1 cellular context compared by ENCODE assay signal in genomic region chr5:41638685-41639084, GRCh38.
TF ChIP-seq lines count a peak whose summit lies in the region.

No MANE protein-coding gene starts in this region.

TF ChIP-seq in HepG2, 621 proteins besides CTCF, POLR2A, EP300 and RAD21 (continued from another document and continues in another):
- TF ChIP-seq TERF1 (CRISPR knock-in tag; IDR thresholded peaks at IDR 0.05), result no peak
- no peak for TF ChIP-seq POLR2G (IDR thresholded peaks at IDR 0.05; ENCODE audit: low read depth, low read length)
- no peak for TF ChIP-seq ZC3H13 (CRISPR knock-in tag; IDR thresholded peaks at IDR 0.05)
- TF ChIP-seq TSC22D2 (CRISPR knock-in tag; IDR thresholded peaks at IDR 0.05; ENCODE audit: borderline replicate concordance), result no peak
- peak; percentile 98 for TF ChIP-seq ISL2 (CRISPR knock-in tag; IDR thresholded peaks at IDR 0.05)
- TF ChIP-seq ZNF225 (CRISPR knock-in tag; IDR thresholded peaks at IDR 0.05), result no peak
- no peak for TF ChIP-seq FOXK2 (IDR thresholded peaks at IDR 0.05)
- TF ChIP-seq ZMYM3 (CRISPR knock-in tag; IDR thresholded peaks at IDR 0.05), result peak; percentile 58; the same call in 1 of the 2 replicates
- TF ChIP-seq IKZF1 (IDR thresholded peaks at IDR 0.05), result no peak
- TF ChIP-seq MAX (IDR thresholded peaks at IDR 0.05), result peak; percentile 72
- TF ChIP-seq YEATS2 (CRISPR knock-in tag; IDR thresholded peaks at IDR 0.05; ENCODE audit: borderline replicate concordance), result 0 out of 2 replicates have a peak, but pooled peaks have one; percentile 21
- TF ChIP-seq ZNF839 (CRISPR knock-in tag; IDR thresholded peaks at IDR 0.05; ENCODE audit: borderline replicate concordance), result no peak
- TF ChIP-seq ATM (IDR thresholded peaks at IDR 0.05; ENCODE audit: borderline replicate concordance), result no peak
- TF ChIP-seq HMG20A (CRISPR knock-in tag; IDR thresholded peaks at IDR 0.05; ENCODE audit: borderline replicate concordance), result peak; percentile 92
- TF ChIP-seq ZNF543 (CRISPR knock-in tag; IDR thresholded peaks at IDR 0.05), result no peak
- TF ChIP-seq FOSL2 (CRISPR knock-in tag; IDR thresholded peaks at IDR 0.05), result peak; percentile 87
- no peak for TF ChIP-seq ATF7 (IDR thresholded peaks at IDR 0.05)
- no peak for TF ChIP-seq ATF7 (CRISPR knock-in tag; IDR thresholded peaks at IDR 0.05)
- TF ChIP-seq LBX2 (CRISPR knock-in tag; IDR thresholded peaks at IDR 0.05; ENCODE audit: borderline replicate concordance), result no peak
- no peak for TF ChIP-seq NAIF1 (CRISPR knock-in tag; IDR thresholded peaks at IDR 0.05; ENCODE audit: borderline replicate concordance)
- no peak for TF ChIP-seq HIVEP1 (CRISPR knock-in tag; IDR thresholded peaks at IDR 0.05)
- TF ChIP-seq MXD4 (CRISPR knock-in tag; IDR thresholded peaks at IDR 0.05), result no peak
- TF ChIP-seq ZNF746 (CRISPR knock-in tag; IDR thresholded peaks at IDR 0.05), result no peak
- no peak for TF ChIP-seq NBN (conservative IDR thresholded peaks at IDR 0.05)
- TF ChIP-seq NFKB2 (CRISPR knock-in tag; IDR thresholded peaks at IDR 0.05; ENCODE audit: borderline replicate concordance), result no peak
- peak; percentile 78 for TF ChIP-seq TEAD3 (CRISPR knock-in tag; optimal IDR thresholded peaks at IDR 0.05; ENCODE audit: borderline replicate concordance)
- TF ChIP-seq ZNF10 (CRISPR knock-in tag; IDR thresholded peaks at IDR 0.05; ENCODE audit: borderline replicate concordance, low read depth), result no peak
- TF ChIP-seq CHD4 (IDR thresholded peaks at IDR 0.05; ENCODE audit: borderline replicate concordance, low read length), result no peak
- TF ChIP-seq ZBTB8A (CRISPR knock-in tag; IDR thresholded peaks at IDR 0.05; ENCODE audit: borderline replicate concordance, low read depth), result no peak
- no peak for TF ChIP-seq ZNF773 (CRISPR knock-in tag; IDR thresholded peaks at IDR 0.05; ENCODE audit: borderline replicate concordance)
- no peak for TF ChIP-seq PATZ1 (CRISPR knock-in tag; IDR thresholded peaks at IDR 0.05)
- TF ChIP-seq ZNF609 (CRISPR knock-in tag; IDR thresholded peaks at IDR 0.05; ENCODE audit: borderline replicate concordance), result peak; percentile 74
- TF ChIP-seq DNMT1 (CRISPR knock-in tag; IDR thresholded peaks at IDR 0.05), result no peak
- TF ChIP-seq ELF4 (CRISPR knock-in tag; IDR thresholded peaks at IDR 0.05; ENCODE audit: borderline replicate concordance), result no peak
- no peak for TF ChIP-seq SNAI1 (CRISPR knock-in tag; IDR thresholded peaks at IDR 0.05; ENCODE audit: borderline replicate concordance)
- TF ChIP-seq SIX4 (CRISPR knock-in tag; IDR thresholded peaks at IDR 0.05), result peak; percentile 24; the same call in 1 of the 2 replicates
- TF ChIP-seq ZMYM2 (CRISPR knock-in tag; IDR thresholded peaks at IDR 0.05), result peak; percentile 70; the same call in 1 of the 2 replicates
- TF ChIP-seq ZNF280D (CRISPR knock-in tag; IDR thresholded peaks at IDR 0.05), result peak; percentile 91
- peak; percentile 75 for TF ChIP-seq ZNF24 (IDR thresholded peaks at IDR 0.05)
- no peak for TF ChIP-seq ZBTB49 (CRISPR knock-in tag; IDR thresholded peaks at IDR 0.05; ENCODE audit: borderline replicate concordance)
- no peak for TF ChIP-seq ZNF660 (CRISPR knock-in tag; IDR thresholded peaks at IDR 0.05; ENCODE audit: borderline replicate concordance, low read depth)
- no peak for TF ChIP-seq ZNF737 (CRISPR knock-in tag; IDR thresholded peaks at IDR 0.05; ENCODE audit: borderline replicate concordance)
- no peak for TF ChIP-seq GRHL1 (CRISPR knock-in tag; conservative IDR thresholded peaks at IDR 0.05)
- TF ChIP-seq KDM1A (CRISPR knock-in tag; IDR thresholded peaks at IDR 0.05), result no peak
- TF ChIP-seq ZNF557 (CRISPR knock-in tag; IDR thresholded peaks at IDR 0.05), result peak; percentile 86; the same call in 1 of the 2 replicates
- TF ChIP-seq NFRKB (IDR thresholded peaks at IDR 0.05), result no peak
- no peak for TF ChIP-seq ZNF275 (CRISPR knock-in tag; IDR thresholded peaks at IDR 0.05; ENCODE audit: borderline replicate concordance)
- TF ChIP-seq ZNF567 (CRISPR knock-in tag; IDR thresholded peaks at IDR 0.05; ENCODE audit: borderline replicate concordance), result no peak
- peak; percentile 77; the same call in 1 of the 2 replicates for TF ChIP-seq HOXD1 (CRISPR knock-in tag; IDR thresholded peaks at IDR 0.05)
- peak; percentile 83 for TF ChIP-seq HHEX (CRISPR knock-in tag; IDR thresholded peaks at IDR 0.05)
- no peak for TF ChIP-seq ZNF101 (CRISPR knock-in tag; IDR thresholded peaks at IDR 0.05; ENCODE audit: borderline replicate concordance, low read depth)
